ENCODE assay signal across 1 cellular context in the genomic region with DNA sequence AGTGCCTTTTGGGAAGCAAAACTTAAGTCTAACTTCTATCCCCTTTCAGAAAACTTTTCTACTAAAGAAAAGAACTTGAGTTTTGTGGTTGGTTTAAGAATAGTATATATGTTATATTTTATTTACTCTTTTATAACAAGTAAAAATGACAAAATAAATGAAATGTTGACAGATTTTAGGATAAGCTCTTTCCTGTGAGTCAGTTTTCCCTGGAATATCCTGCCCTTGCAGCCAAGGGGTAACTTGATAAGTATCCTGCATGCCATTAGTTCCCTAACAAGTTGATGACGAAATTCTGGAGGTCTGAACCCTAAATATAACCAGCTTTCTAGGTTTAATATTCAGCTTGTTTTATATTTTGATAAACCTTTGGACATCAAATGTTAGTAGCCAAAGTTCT.
TF ChIP-seq lines count a peak whose summit lies in the region.

No MANE protein-coding gene starts in this region.

TF ChIP-seq in H1, 55 proteins besides CTCF, POLR2A, EP300 and RAD21:
- 0 out of 2 replicates have a peak, but pooled peaks have one; percentile 31 for TF ChIP-seq CEBPB (IDR thresholded peaks at IDR 0.05; ENCODE audit: low read depth, low read length)
- no peak for TF ChIP-seq BACH1 (IDR thresholded peaks at IDR 0.05; ENCODE audit: low read length)
